Comparison of ENCODE assay signal across 18 cellular contexts in genomic region chr10:46297406-46298204, GRCh38. TPM values are rescaled to one million over a fixed set of nuclear protein-coding genes. Genes with fewer than 3 reads are reported as not detected.
DNase-seq lines count a peak whose midpoint lies in the region; ATAC-seq lines count a peak whose summit lies in the region.
"Had no signal": no experiment of that assay in that cellular context is flagged by ENCODE, and none has a peak within 500 bp of the region (broad histone marks: within the 10 kb centered on the region; RNA-seq: fewer than 3 reads in every experiment).

No MANE protein-coding gene starts in this region.

- no peak overlapping the region for H3K4me3 ChIP-seq in CD8-positive, alpha-beta memory T cell (ENCODE audit: low read length)
- no peak overlapping the region for H3K4me3 ChIP-seq in naive thymus-derived CD4-positive, alpha-beta T cell (ENCODE audit: low read length)
- H3K4me3 ChIP-seq: adrenal gland, tibial artery had no signal

- intact Hi-C loops in naive thymus-derived CD4-positive, alpha-beta T cell (cut with micrococcal nuclease), result no loop called here

- peak overlapping the region in 4 of 8 donors; percentile 24 to 88 (median 72) for H3K27ac Mint-ChIP-seq in CD8-positive, alpha-beta memory T cell
- peak overlapping the region; percentile 1 to 90 (median 53) for H3K27ac Mint-ChIP-seq in naive thymus-derived CD4-positive, alpha-beta T cell

- no peaks in the 10 kb centered on the region for H3K27me3 ChIP-seq in CD8-positive, alpha-beta memory T cell (ENCODE audit: insufficient read depth, low read length, poor library complexity, severe bottlenecking)
- H3K27me3 ChIP-seq in naive thymus-derived CD4-positive, alpha-beta T cell (ENCODE audit: control insufficient read depth in 2 of 2, insufficient read depth in 2 of 2, low read length in 2 of 2), result no peaks in the 10 kb centered on the region
- H3K27me3 ChIP-seq: adrenal gland had no signal

- CTCF ChIA-PET in CD8-positive, alpha-beta memory T cell (lab: Charles Lee), result no interaction called here
- CTCF ChIA-PET in naive thymus-derived CD4-positive, alpha-beta T cell (lab: Charles Lee), result no interaction called here

- peak in 1 of 5 donors; percentile 18 for DNase-seq in CD8-positive, alpha-beta memory T cell
- DNase-seq in activated T-cell treated with anti-CD3 and anti-CD28 coated beads, Interleukin-2, amount 50 U/mL, for 48 hours, result peak; percentile 22 to 33
- peak in 2 of 9 donors; percentile 24 to 43 for DNase-seq in naive thymus-derived CD4-positive, alpha-beta T cell
- DNase-seq in anterior cingulate cortex (lab: John Stamatoyannopoulos, UW) (no peak), SHP77 treated with DMSO at 0.1 percent for 48 hours (lab: John Stamatoyannopoulos, UW) (no peak), NCI-H226 (no peak)
- DNase-seq: C1 segment of cervical spinal cord, EL, NCI-H2081, RPMI8226 had no signal

- H3K9me3 Mint-ChIP-seq in CD8-positive, alpha-beta memory T cell, result no peaks in the 10 kb centered on the region
- no peaks in the 10 kb centered on the region for H3K9me3 Mint-ChIP-seq in naive thymus-derived CD4-positive, alpha-beta T cell

- H3K9me3 ChIP-seq in CD8-positive, alpha-beta memory T cell (ENCODE audit: low read length), result no peaks in the 10 kb centered on the region
- H3K9me3 ChIP-seq in naive thymus-derived CD4-positive, alpha-beta T cell (ENCODE audit: control insufficient read depth in 2 of 3, low read length in 3 of 3), result no peaks in the 10 kb centered on the region
- H3K9me3 ChIP-seq: adrenal gland, tibial artery had no signal

- H3K4me3 Mint-ChIP-seq in CD8-positive, alpha-beta memory T cell, result peak overlapping the region in 6 of 7 donors; percentile 56 to 93 (median 81)
- peak overlapping the region; percentile 62 to 89 (median 78) for H3K4me3 Mint-ChIP-seq in naive thymus-derived CD4-positive, alpha-beta T cell

- POLR2A ChIA-PET in CD8-positive, alpha-beta memory T cell (lab: Charles Lee), result no interaction called here
- POLR2A ChIA-PET in naive thymus-derived CD4-positive, alpha-beta T cell (lab: Charles Lee), result interaction anchor here (0.5 kb wide), 1 partner anchor 41 kb away, joined by 3 read pairs; no protein-coding TSS in a partner anchor

- H3K36me3 Mint-ChIP-seq in CD8-positive, alpha-beta memory T cell, result no peaks in the 10 kb centered on the region
- H3K36me3 Mint-ChIP-seq in naive thymus-derived CD4-positive, alpha-beta T cell, result peaks cover 0 to 1% (median 0%) of the 10 kb centered on the region in 5 donors

- H3K27me3 Mint-ChIP-seq in CD8-positive, alpha-beta memory T cell, result no peaks in the 10 kb centered on the region
- H3K27me3 Mint-ChIP-seq in naive thymus-derived CD4-positive, alpha-beta T cell, result no peaks in the 10 kb centered on the region

- H3K4me1 ChIP-seq in CD8-positive, alpha-beta memory T cell (ENCODE audit: insufficient read depth, low read length), result peaks cover 13% of the 10 kb centered on the region
- peaks cover 0 to 23% of the 10 kb centered on the region in 2 donors for H3K4me1 ChIP-seq in naive thymus-derived CD4-positive, alpha-beta T cell (ENCODE audit: control insufficient read depth in 2 of 2, insufficient read depth in 2 of 2, low read length in 2 of 2)

- H3K36me3 ChIP-seq in CD8-positive, alpha-beta memory T cell (ENCODE audit: insufficient read depth, low read length), result no peaks in the 10 kb centered on the region
- H3K36me3 ChIP-seq in naive thymus-derived CD4-positive, alpha-beta T cell (ENCODE audit: control insufficient read depth in 2 of 3, insufficient read depth in 3 of 3, low read length in 3 of 3), result no peaks in the 10 kb centered on the region
- H3K36me3 ChIP-seq: adrenal gland, tibial artery had no signal

- no peak overlapping the region for H3K27ac ChIP-seq in CD8-positive, alpha-beta memory T cell (ENCODE audit: low read depth, low read length)
- no peak overlapping the region for H3K27ac ChIP-seq in naive thymus-derived CD4-positive, alpha-beta T cell (ENCODE audit: low read depth, low read length)
- H3K27ac ChIP-seq: adrenal gland, tibial artery had no signal

- H3K4me1 Mint-ChIP-seq in CD8-positive, alpha-beta memory T cell, result peaks cover 15 to 22% (median 17%) of the 10 kb centered on the region in 3 donors
- peaks cover 20 to 32% (median 25%) of the 10 kb centered on the region in 7 donors for H3K4me1 Mint-ChIP-seq in naive thymus-derived CD4-positive, alpha-beta T cell

- ATAC-seq in HG02885 (IDR thresholded peaks at IDR 0.05; ENCODE audit: poor library complexity, unreplicated experiment) (peak; percentile 71), HG03196 (IDR thresholded peaks at IDR 0.05; ENCODE audit: unreplicated experiment) (no peak)
- peak; percentile 23 for ATAC-seq in naive thymus-derived CD4-positive, alpha-beta T cell

RNA-seq across cellular contexts. Expression of gene ANTXRL, which starts 10.8 kb away (rescaled TPM):
- not detected for total RNA-seq in CD8-positive, alpha-beta memory T cell
- polyA plus RNA-seq in CD8-positive, alpha-beta memory T cell, result not detected
- total RNA-seq in naive thymus-derived CD4-positive, alpha-beta T cell, result under 1 TPM in 1 of 5 experiments, not detected in 4; 0.97 TPM
- not detected for polyA plus RNA-seq in naive thymus-derived CD4-positive, alpha-beta T cell
- total RNA-seq: cerebellum, glomerular endothelial cell, MCF 10A, mononuclear cell had no signal

Comparison
In these comparisons a context has a peak if more than half of its experiments do, and no peak if none do; other contexts are left out.
1. DNase-seq: peak in activated T-cell treated with anti-CD3 and anti-CD28 coated beads, Interleukin-2, amount 50 U/mL, for 48 hours (2 of 2); none in anterior cingulate cortex (0 of 58), SHP77 treated with DMSO at 0.1 percent for 48 hours (single experiment) and NCI-H226 (single experiment).